ENCODE assay signal across 16 cellular contexts in genomic region chr6:144296973-144297372, GRCh38. TPM values are rescaled to one million over a fixed set of nuclear protein-coding genes. Genes with fewer than 3 reads are reported as not detected.
DNase-seq lines count a peak whose midpoint lies in the region; ATAC-seq and TF ChIP-seq lines count a peak whose summit lies in the region.
"Had no signal": no experiment of that assay in that cellular context is flagged by ENCODE, and none has a peak within 500 bp of the region (broad histone marks: within the 10 kb centered on the region; RNA-seq: fewer than 3 reads in every experiment).

No MANE protein-coding gene starts in this region.

- peak overlapping the region; percentile 4 for H3K27ac ChIP-seq in cingulate gyrus (ENCODE audit: low read depth, low read length)
- peak overlapping the region; percentile 67 to 69 for H3K27ac ChIP-seq in liver (ENCODE audit: low read depth in 1 of 2, low read length in 2 of 2)
- H3K27ac ChIP-seq in subcutaneous abdominal adipose tissue (ENCODE audit: low read depth, low read length) = peak overlapping the region; percentile 96
- H3K27ac ChIP-seq: neural progenitor cell, RWPE1 had no signal

- ATAC-seq in HG02870 (IDR thresholded peaks at IDR 0.05; ENCODE audit: unreplicated experiment) = no peak
- ATAC-seq: activated CD8-positive, alpha-beta memory T cell treated with anti-CD3 and anti-CD28 coated beads, Interleukin-2, amount 10 ng/mL, durations not matched to agents 7 days and 5 days had no signal

- no peak overlapping the region for H3K9ac ChIP-seq in liver (ENCODE audit: low read depth in 1 of 2, low read length in 2 of 2)
- peak overlapping the region in 3 of 5 donors; percentile 10 to 35 (median 35) for H3K9ac ChIP-seq in subcutaneous abdominal adipose tissue (ENCODE audit: low read length in 5 of 5)
- H3K9ac ChIP-seq: neural progenitor cell had no signal

- 12% methylated on average over 2 of the region's 2 CpGs for whole genome bisulfite sequencing in liver

- no peaks in the 10 kb centered on the region for H3K27me3 ChIP-seq in liver (ENCODE audit: control insufficient read depth in 4 of 4, insufficient read depth in 4 of 4, low read length in 3 of 4)
- peaks cover 0 to 2% (median 0%) of the 10 kb centered on the region in 5 donors for H3K27me3 ChIP-seq in subcutaneous abdominal adipose tissue (ENCODE audit: control insufficient read depth in 5 of 5, insufficient read depth in 4 of 5, low read length in 5 of 5)
- H3K27me3 ChIP-seq: neural progenitor cell had no signal

- TF ChIP-seq RAD21 in liver (IDR thresholded peaks at IDR 0.05) = peak; percentile 11 to 15

- peak; percentile 8 for DNase-seq in HT-29 (ENCODE audit: low spot score)
- no peak for DNase-seq in NCI-H82 treated with DMSO at 0.1 percent for 48 hours (lab: John Stamatoyannopoulos, UW; ENCODE audit: unreplicated experiment)
- DNase-seq in NAMALWA (ENCODE audit: low spot score) = no peak
- DNase-seq in medulla oblongata (ENCODE audit: extremely low spot score) = no peak
- DNase-seq: activated CD8-positive, alpha-beta memory T cell treated with anti-CD3 and anti-CD28 coated beads, Interleukin-2, amount 10 ng/mL, durations not matched to agents 7 days and 5 days; AML-193; DND-41; foreskin fibroblast; NCI-H1092; NCI-H524 had no signal

- H3K4me1 ChIP-seq in liver (ENCODE audit: control insufficient read depth in 4 of 4, insufficient read depth in 4 of 4, low read length in 3 of 4) (peaks cover 9 to 28% (median 17%) of the 10 kb centered on the region in 4 donors), subcutaneous abdominal adipose tissue (ENCODE audit: control insufficient read depth in 5 of 5, insufficient read depth in 5 of 5, low read length in 5 of 5) (peaks cover 4 to 39% (median 34%) of the 10 kb centered on the region in 5 donors)
- H3K4me1 ChIP-seq: neural progenitor cell had no signal

- no peak for TF ChIP-seq CTCF in liver (IDR thresholded peaks at IDR 0.05; ENCODE audit: low read depth, low read length, missing input control)

- H3K36me3 ChIP-seq in liver (ENCODE audit: control insufficient read depth in 4 of 4, insufficient read depth in 3 of 4, low read depth in 1 of 4, low read length in 3 of 4) = peaks cover 0 to 9% (median 4%) of the 10 kb centered on the region in 4 donors
- H3K36me3 ChIP-seq in subcutaneous abdominal adipose tissue (ENCODE audit: control insufficient read depth in 5 of 5, insufficient read depth in 5 of 5, low read length in 5 of 5) = peaks cover 11 to 21% (median 12%) of the 10 kb centered on the region in 5 donors
- H3K36me3 ChIP-seq: neural progenitor cell had no signal

- H3K9me3 ChIP-seq in liver (ENCODE audit: control insufficient read depth in 4 of 4, low read length in 3 of 4) (no peaks in the 10 kb centered on the region), subcutaneous abdominal adipose tissue (ENCODE audit: control insufficient read depth in 5 of 5, low read length in 5 of 5) (no peaks in the 10 kb centered on the region)

- H3K4me3 ChIP-seq in liver (ENCODE audit: low read depth in 1 of 3, low read length in 3 of 3) (no peak overlapping the region), subcutaneous abdominal adipose tissue (ENCODE audit: low read depth in 1 of 5, low read length in 5 of 5) (no peak overlapping the region)
- H3K4me3 ChIP-seq: neural progenitor cell had no signal

TF ChIP-seq in liver, 16 proteins besides CTCF, POLR2A, EP300 and RAD21:
- TF ChIP-seq FOXA1 (IDR thresholded peaks at IDR 0.05) (no peak), HNF4A (conservative IDR thresholded peaks at IDR 0.05) (peak in 1 of 2 donors; percentile 14)
TF ChIP-seq in liver: peak in this region for 1.

RNA-seq across cellular contexts. Expression of gene UTRN, which starts 11.8 kb away (rescaled TPM):
- total RNA-seq in HT-29 (2014; rRNA removed; shearing (Covaris generic)) = 23.6 and 25.7 TPM in 2 replicates
- total RNA-seq in liver = 10 to 100 TPM; 80.5 to 83.7 TPM
- polyA plus RNA-seq in liver = 10 to 100 TPM in 1 of 2 donors, 1 to 10 TPM in 1; 6.9 to 14.6 TPM

Comparison
In these comparisons a context has a peak if more than half of its experiments do, and no peak if none do; other contexts are left out.
1. H3K27ac ChIP-seq: peak in every context shown above with its lines; median percentile 96 in subcutaneous abdominal adipose tissue; 68 in liver; 4 in cingulate gyrus.
2. H3K9ac ChIP-seq: peak in subcutaneous abdominal adipose tissue (3 of 5); none in liver (0 of 2).